ENCODE assay signal across 11 cellular contexts in the genomic region with DNA sequence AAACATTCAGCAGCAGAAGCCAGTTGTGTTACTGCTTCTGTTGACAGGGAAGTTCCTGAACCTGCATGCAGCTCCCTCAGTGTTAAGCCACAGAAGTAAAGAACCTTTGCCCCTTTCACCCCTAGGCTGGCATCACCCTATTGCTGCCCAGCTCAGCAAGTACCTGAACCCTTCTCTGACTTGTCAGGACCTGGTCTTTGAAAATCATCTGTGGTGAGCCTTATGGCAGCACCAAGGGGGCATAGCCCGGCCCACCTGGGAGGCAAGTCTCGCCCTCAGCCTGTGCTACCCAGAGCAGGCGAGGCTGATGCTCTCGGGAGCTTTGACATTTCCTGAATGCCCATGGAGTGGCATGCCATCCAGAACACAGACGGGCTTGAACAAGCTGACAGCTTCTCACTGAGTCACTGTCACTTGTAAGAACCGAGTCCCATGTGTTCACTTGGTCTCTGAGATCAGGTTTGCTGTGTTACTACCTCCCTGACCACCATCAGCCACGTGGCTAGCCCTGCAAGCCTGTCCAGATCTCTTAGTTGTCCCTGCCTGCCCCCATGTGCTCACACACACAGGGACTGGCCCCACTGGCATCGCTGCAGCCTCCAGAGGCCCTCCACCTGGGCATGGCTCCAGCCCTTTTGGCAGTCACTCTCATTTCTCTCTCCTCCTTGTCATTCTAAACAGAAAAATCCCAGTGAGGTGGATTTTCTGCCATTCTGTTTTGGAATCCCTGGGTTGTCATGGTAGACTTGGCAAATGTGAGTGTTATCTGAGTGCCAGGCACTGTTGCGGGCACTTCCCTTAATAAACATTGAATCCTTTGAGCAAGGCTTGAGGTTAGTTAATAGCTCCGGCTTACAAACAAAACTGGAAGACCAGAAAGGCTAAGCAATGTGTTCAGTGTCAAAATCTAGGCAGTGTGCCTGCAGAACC. TPM values are rescaled to one million over a fixed set of nuclear protein-coding genes. Genes with fewer than 3 reads are reported as not detected.
DNase-seq lines count a peak whose midpoint lies in the region; ATAC-seq and TF ChIP-seq lines count a peak whose summit lies in the region.
"Had no signal": no experiment of that assay in that cellular context is flagged by ENCODE, and none has a peak within 500 bp of the region (broad histone marks: within the 10 kb centered on the region; RNA-seq: fewer than 3 reads in every experiment).

No MANE protein-coding gene starts in this region.

- ATAC-seq in lung (ENCODE audit: insufficient read depth, low FRiP score) (no peak), HG02623 (IDR thresholded peaks at IDR 0.05; ENCODE audit: unreplicated experiment) (no peak)

- H3K27me3 ChIP-seq in dorsolateral prefrontal cortex (peaks cover 0 to 21% (median 9%) of the 10 kb centered on the region in 45 donors), lung (ENCODE audit: control insufficient read depth, insufficient read depth) (no peaks in the 10 kb centered on the region), SJCRH30 (no peaks in the 10 kb centered on the region)

- peak; percentile 67 for DNase-seq in AG20443 (ENCODE audit: low spot score)
- DNase-seq in NCI-H2196 (lab: John Stamatoyannopoulos, UW; ENCODE audit: unreplicated experiment), result peak; percentile 65
- peak in 8 of 10 donors; percentile 52 to 89 (median 70) for DNase-seq in dorsolateral prefrontal cortex
- peak; percentile 74 for DNase-seq in lung (ENCODE audit: low spot score)
- DNase-seq in SJCRH30, result no peak
- no peak for DNase-seq in NCI-H1436 treated with DMSO at 0.1 percent for 48 hours (lab: John Stamatoyannopoulos, UW)
- no peak for DNase-seq in NAMALWA (ENCODE audit: low spot score)
- DNase-seq: COR-L47, NCI-H1048, spleen had no signal

- WGBS in lung, 2 donors, result 47 to 70% methylated on average over 10 of the region's 10 CpGs

- no peak for TF ChIP-seq CTCF in dorsolateral prefrontal cortex (IDR thresholded peaks at IDR 0.05 in 54 of 56, conservative IDR thresholded peaks at IDR 0.05 in 2 of 56; ENCODE audit: low read depth in 1 of 56, partially characterized antibody in 56 of 56)
- TF ChIP-seq CTCF in lung (IDR thresholded peaks at IDR 0.05; ENCODE audit: control extremely low read depth, extremely low read depth), result no peak

- H3K9me3 ChIP-seq in lung (ENCODE audit: control insufficient read depth in 2 of 2, insufficient read depth in 1 of 2, low read length in 1 of 2), result no peaks in the 10 kb centered on the region
- H3K9me3 ChIP-seq in SJCRH30 (replicated peaks), result no peaks in the 10 kb centered on the region
- H3K9me3 ChIP-seq: spleen had no signal

- H3K27ac ChIP-seq in dorsolateral prefrontal cortex (peak overlapping the region in 34 of 59 donors; percentile 1 to 71 (median 41)), lung (ENCODE audit: low read depth in 1 of 2, low read length in 1 of 2) (peak overlapping the region in 1 of 2 donors; percentile 24), SJCRH30 (no peak overlapping the region)
- H3K27ac ChIP-seq: spleen had no signal

- H3K36me3 ChIP-seq in lung (ENCODE audit: control insufficient read depth in 2 of 2, insufficient read depth in 2 of 2, low read length in 2 of 2) (peaks cover 16 to 18% of the 10 kb centered on the region in 2 donors), SJCRH30 (peaks cover 8% of the 10 kb centered on the region; the same call in 1 of the 2 replicates)

- intact Hi-C loops in dorsolateral prefrontal cortex (cut with DNase I), result loop anchor here in 1 of 2 donors (5.0 kb wide), 1 partner anchor 95 kb away; no protein-coding TSS in a partner anchor

- H3K4me1 ChIP-seq in lung (ENCODE audit: control insufficient read depth in 2 of 2, insufficient read depth in 2 of 2, low read length in 2 of 2) (peaks cover 0 to 5% of the 10 kb centered on the region in 2 donors), SJCRH30 (no peaks in the 10 kb centered on the region)

- H3K4me3 ChIP-seq in dorsolateral prefrontal cortex, result no peak overlapping the region
- H3K4me3 ChIP-seq in lung, result no peak overlapping the region
- no peak overlapping the region for H3K4me3 ChIP-seq in SJCRH30
- H3K4me3 ChIP-seq: spleen had no signal

RNA-seq across cellular contexts. Expression of gene CARMIL2, which starts 2.9 kb away (rescaled TPM):
- total RNA-seq in dorsolateral prefrontal cortex (100 to 1,000 TPM in 2 of 120 experiments, 10 to 100 TPM in 118; 19.6 to 121 (median 72.6) TPM), lung (1 to 10 TPM; 1.2 to 2.9 TPM)
- polyA plus RNA-seq in lung, result 1 to 10 TPM; 1.7 to 2.5 TPM
- 0.43 TPM in 2 replicates for total RNA-seq in SJCRH30 (2014; rRNA removed; shearing (Covaris generic))

RNA-seq across cellular contexts. Expression of gene ACD, which starts 18.0 kb away (rescaled TPM):
- total RNA-seq in dorsolateral prefrontal cortex (10 to 100 TPM; 19.1 to 42.5 (median 29.0) TPM), lung (10 to 100 TPM; 13.4 to 19.7 TPM)
- 10 to 100 TPM; 13.2 to 18.4 TPM for polyA plus RNA-seq in lung
- total RNA-seq in SJCRH30 (2014; rRNA removed; shearing (Covaris generic)), result 13.7 and 15.5 TPM in 2 replicates

RNA-seq across cellular contexts. Expression of gene PARD6A, which starts 18.7 kb away (rescaled TPM):
- total RNA-seq in dorsolateral prefrontal cortex (10 to 100 TPM; 13.9 to 52.7 (median 27.3) TPM), lung (1 to 10 TPM; 1.4 to 6.2 TPM)
- polyA plus RNA-seq in lung, result 1 to 10 TPM; 4.4 to 5.0 TPM
- total RNA-seq in SJCRH30 (2014; rRNA removed; shearing (Covaris generic)), result 0.65 and 0.76 TPM in 2 replicates

RNA-seq across cellular contexts. Expression of gene ENKD1, which starts 24.5 kb away (rescaled TPM):
- total RNA-seq in dorsolateral prefrontal cortex, result 10 to 100 TPM in 93 of 120 experiments, 1 to 10 TPM in 27; 5.8 to 19.4 (median 11.7) TPM
- total RNA-seq in lung, result 10 to 100 TPM; 27.1 to 35.9 TPM
- polyA plus RNA-seq in lung, result 10 to 100 TPM; 24.4 to 35.0 TPM
- total RNA-seq in SJCRH30 (2014; rRNA removed; shearing (Covaris generic)), result 2.5 and 3.0 TPM in 2 replicates

RNA-seq across cellular contexts. Expression of gene C16orf86, which starts 24.6 kb away (rescaled TPM):
- total RNA-seq in dorsolateral prefrontal cortex (10 to 100 TPM in 21 of 120 experiments, 1 to 10 TPM in 99; 3.5 to 17.8 (median 7.3) TPM), lung (1 to 10 TPM; 6.1 to 6.4 TPM)
- polyA plus RNA-seq in lung, result 1 to 10 TPM; 3.7 to 4.4 TPM
- total RNA-seq in SJCRH30 (2014; rRNA removed; shearing (Covaris generic)), result 0.81 and 0.96 TPM in 2 replicates

Comparison
In these comparisons a context has a peak if more than half of its experiments do, and no peak if none do; other contexts are left out.
1. DNase-seq: peak in AG20443 (single experiment), NCI-H2196 (single experiment), dorsolateral prefrontal cortex (8 of 10) and lung (single experiment); none in SJCRH30 (0 of 2), NCI-H1436 treated with DMSO at 0.1 percent for 48 hours (single experiment) and NAMALWA (single experiment).
2. RNA of gene CARMIL2, which starts 2.9 kb away (total RNA-seq): 19.6 to 121 TPM in dorsolateral prefrontal cortex; 1.2 to 2.9 TPM in lung and 0.43 TPM in SJCRH30; every median in the first group is over 4 times any median in the second.